Comparison of ENCODE assay signal across 8 cellular contexts in genomic region chr15:68794869-68795268, GRCh38. TPM values are rescaled to one million over a fixed set of nuclear protein-coding genes. Genes with fewer than 3 reads are reported as not detected.
DNase-seq lines count a peak whose midpoint lies in the region; ATAC-seq and TF ChIP-seq lines count a peak whose summit lies in the region.

No MANE protein-coding gene starts in this region.

- H3K4me1 Mint-ChIP-seq in activated B cell treated with CpG ODN at 0.5 μM for 24 hours = peaks cover 98% of the 10 kb centered on the region

- DNase-seq in activated B cell treated with CpG ODN at 0.5 μM for 24 hours (no peak), heart right ventricle (no peak), putamen (ENCODE audit: low spot score) (peak; percentile 60), GOT3 (lab: John Stamatoyannopoulos, UW) (no peak), LoVo (ENCODE audit: low spot score) (no peak), SHP77 treated with DMSO at 0.1 percent for 48 hours (lab: John Stamatoyannopoulos, UW) (no peak)

- TF ChIP-seq POLR2A in GM18505 (IDR thresholded peaks at IDR 0.05; ENCODE audit: borderline replicate concordance, extremely low read depth, insufficient read depth, insufficient read length) = no peak

- TF ChIP-seq CTCF in activated B cell treated with CpG ODN at 0.5 μM for 24 hours (IDR thresholded peaks at IDR 0.05) = no peak
- no peak for TF ChIP-seq CTCF in heart right ventricle (IDR thresholded peaks at IDR 0.05)

- no peaks in the 10 kb centered on the region for H3K9me3 ChIP-seq in heart right ventricle

- WGBS in heart right ventricle, 2 donors = 15 to 19% methylated on average over 4 of the region's 4 CpGs

- ATAC-seq in activated B cell treated with CpG ODN at 0.5 μM for 24 hours (ENCODE audit: low read depth) (no peak), heart right ventricle (peak in 5 of 8 donors; percentile 12 to 36 (median 28)), GM18505 (IDR thresholded peaks at IDR 0.05; ENCODE audit: unreplicated experiment) (no peak)

- peak overlapping the region; percentile 65 to 91 (median 78) for H3K27ac ChIP-seq in heart right ventricle

- no peaks in the 10 kb centered on the region for H3K27me3 Mint-ChIP-seq in activated B cell treated with CpG ODN at 0.5 μM for 24 hours

- H3K36me3 Mint-ChIP-seq in activated B cell treated with CpG ODN at 0.5 μM for 24 hours (ENCODE audit: low read depth) = peaks cover 24% of the 10 kb centered on the region

- H3K4me3 Mint-ChIP-seq in activated B cell treated with CpG ODN at 0.5 μM for 24 hours = peak overlapping the region; percentile 75

- POLR2A ChIA-PET in activated B cell treated with CpG ODN at 0.5 μM for 24 hours (lab: Charles Lee) = interaction anchor here (1.6 to 5.8 kb wide), 5 partner anchors 9 to 60 kb away, joined by 5 to 167 read pairs (median 8); partner anchors contain the start of gene ANP32A

- peaks cover 55 to 100% (median 98%) of the 10 kb centered on the region in 9 donors for H3K4me1 ChIP-seq in heart right ventricle

- intact Hi-C loops in activated B cell treated with CpG ODN at 0.5 μM for 24 hours (cut with micrococcal nuclease) (loop anchor here (1.0 to 5.0 kb wide), 2 partner anchors 22 to 967 kb away; no protein-coding TSS in a partner anchor), heart right ventricle (cut with DNase I) (loop anchor here in 4 of 10 donors (2.0 kb wide), 3 partner anchors 22 to 26 kb away; partner anchors contain the start of gene ANP32A (in 1 of the 4))

- peak overlapping the region; percentile 85 for H3K27ac Mint-ChIP-seq in activated B cell treated with CpG ODN at 0.5 μM for 24 hours

- H3K4me3 ChIP-seq in GM08714 (ENCODE audit: low read length) (peak overlapping the region; percentile 49; the same call in 1 of the 2 replicates), heart right ventricle (peak overlapping the region in 6 of 10 donors; percentile 9 to 22 (median 18))

- no peaks in the 10 kb centered on the region for H3K9me3 Mint-ChIP-seq in activated B cell treated with CpG ODN at 0.5 μM for 24 hours

- H3K36me3 ChIP-seq in heart right ventricle = no peaks in the 10 kb centered on the region

- no peaks in the 10 kb centered on the region for H3K27me3 ChIP-seq in heart right ventricle

- CTCF ChIA-PET in activated B cell treated with CpG ODN at 0.5 μM for 24 hours (lab: Charles Lee) = interaction anchor here (0.5 to 2.8 kb wide), 8 partner anchors 9 to 82 kb away, joined by 3 to 18 read pairs (median 6); partner anchors contain the start of gene ANP32A

RNA-seq across cellular contexts. Expression of gene ANP32A, which starts 25.8 kb away (rescaled TPM):
- total RNA-seq in activated B cell treated with CpG ODN at 0.5 μM for 24 hours (199 and 218 TPM in 2 replicates), heart right ventricle (100 to 1,000 TPM; 122 to 201 (median 152) TPM)
- 100 to 1,000 TPM in 1 of 2 donors, 10 to 100 TPM in 1; 87.3 to 141 TPM for polyA plus RNA-seq in heart right ventricle

Comparison
In these comparisons a context has a peak if more than half of its experiments do, and no peak if none do; other contexts are left out.
1. ATAC-seq: peak in heart right ventricle (5 of 8); none in activated B cell treated with CpG ODN at 0.5 μM for 24 hours (single experiment) and GM18505 (single experiment).